Comparison of ENCODE assay signal across 1 cellular context in the genomic region with DNA sequence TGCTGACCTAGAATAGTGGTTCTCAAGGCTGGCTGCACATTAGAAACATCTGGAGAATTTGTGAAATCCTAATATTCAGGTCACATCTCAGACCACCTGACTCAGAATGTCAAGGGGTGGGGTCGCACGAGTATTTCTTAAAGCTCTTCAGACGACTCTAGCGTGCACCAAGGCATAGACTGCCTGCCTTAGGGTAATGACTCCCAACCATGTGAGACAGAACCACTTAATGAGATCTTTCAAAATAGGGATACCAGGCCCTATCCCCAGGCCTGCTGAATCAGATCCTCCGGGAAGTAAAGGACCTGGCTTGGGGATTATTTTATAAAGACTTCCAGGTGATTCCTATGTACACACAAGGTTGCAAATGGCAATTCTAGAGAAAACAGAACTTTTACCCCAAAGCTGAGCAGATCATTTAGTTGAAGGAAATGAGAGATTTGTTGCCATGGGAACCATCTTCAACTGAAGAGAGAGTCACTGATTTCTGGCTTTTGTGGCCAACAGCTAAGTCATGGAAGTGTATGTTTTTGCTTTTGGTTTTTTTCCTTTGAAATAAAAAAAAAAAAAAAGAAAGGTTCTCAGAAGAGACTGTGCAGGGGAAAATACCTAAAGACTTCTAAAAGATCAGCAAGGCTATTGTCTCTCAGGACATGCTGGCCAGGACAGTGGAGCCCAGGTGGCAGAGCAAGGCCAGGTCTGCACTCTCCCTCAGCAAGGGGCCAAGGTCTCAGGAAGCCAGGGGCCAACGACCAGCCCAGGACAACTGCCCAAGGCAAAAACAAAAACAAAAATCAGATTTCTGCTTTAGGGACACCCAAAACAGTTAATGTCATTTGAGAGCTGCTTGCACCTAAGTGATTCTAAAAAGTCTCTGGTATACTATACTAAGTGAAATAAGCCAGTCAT.
TF ChIP-seq lines count a peak whose summit lies in the region.

No MANE protein-coding gene starts in this region.

TF ChIP-seq in K562, 482 proteins besides CTCF, POLR2A, EP300 and RAD21 (continued from another document):
- TF ChIP-seq, protein P1, sequence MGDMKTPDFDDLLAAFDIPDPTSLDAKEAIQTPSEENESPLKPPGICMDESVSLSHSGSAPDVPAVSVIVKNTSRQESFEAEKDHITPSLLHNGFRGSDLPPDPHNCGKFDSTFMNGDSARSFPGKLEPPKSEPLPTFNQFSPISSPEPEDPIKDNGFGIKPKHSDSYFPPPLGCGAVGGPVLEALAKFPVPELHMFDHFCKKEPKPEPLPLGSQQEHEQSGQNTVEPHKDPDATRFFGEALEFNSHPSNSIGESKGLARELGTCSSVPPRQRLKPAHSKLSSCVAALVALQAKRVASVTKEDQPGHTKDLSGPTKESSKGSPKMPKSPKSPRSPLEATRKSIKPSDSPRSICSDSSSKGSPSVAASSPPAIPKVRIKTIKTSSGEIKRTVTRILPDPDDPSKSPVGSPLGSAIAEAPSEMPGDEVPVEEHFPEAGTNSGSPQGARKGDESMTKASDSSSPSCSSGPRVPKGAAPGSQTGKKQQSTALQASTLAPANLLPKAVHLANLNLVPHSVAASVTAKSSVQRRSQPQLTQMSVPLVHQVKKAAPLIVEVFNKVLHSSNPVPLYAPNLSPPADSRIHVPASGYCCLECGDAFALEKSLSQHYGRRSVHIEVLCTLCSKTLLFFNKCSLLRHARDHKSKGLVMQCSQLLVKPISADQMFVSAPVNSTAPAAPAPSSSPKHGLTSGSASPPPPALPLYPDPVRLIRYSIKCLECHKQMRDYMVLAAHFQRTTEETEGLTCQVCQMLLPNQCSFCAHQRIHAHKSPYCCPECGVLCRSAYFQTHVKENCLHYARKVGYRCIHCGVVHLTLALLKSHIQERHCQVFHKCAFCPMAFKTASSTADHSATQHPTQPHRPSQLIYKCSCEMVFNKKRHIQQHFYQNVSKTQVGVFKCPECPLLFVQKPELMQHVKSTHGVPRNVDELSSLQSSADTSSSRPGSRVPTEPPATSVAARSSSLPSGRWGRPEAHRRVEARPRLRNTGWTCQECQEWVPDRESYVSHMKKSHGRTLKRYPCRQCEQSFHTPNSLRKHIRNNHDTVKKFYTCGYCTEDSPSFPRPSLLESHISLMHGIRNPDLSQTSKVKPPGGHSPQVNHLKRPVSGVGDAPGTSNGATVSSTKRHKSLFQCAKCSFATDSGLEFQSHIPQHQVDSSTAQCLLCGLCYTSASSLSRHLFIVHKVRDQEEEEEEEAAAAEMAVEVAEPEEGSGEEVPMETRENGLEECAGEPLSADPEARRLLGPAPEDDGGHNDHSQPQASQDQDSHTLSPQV (IDR thresholded peaks at IDR 0.05): no peak
- peak; percentile 55 for TF ChIP-seq RFX1 (IDR thresholded peaks at IDR 0.05)
- no peak for TF ChIP-seq TFAM (CRISPR knock-in tag; conservative IDR thresholded peaks at IDR 0.05)
